23 cellular contexts compared by ENCODE assay signal in genomic region chr11:73263640-73264039, GRCh38. TPM values are rescaled to one million over a fixed set of nuclear protein-coding genes. Genes with fewer than 3 reads are reported as not detected.
"Had no signal": no experiment of that assay in that cellular context is flagged by ENCODE, and none has a peak within 500 bp of the region (broad histone marks: within the 10 kb centered on the region; RNA-seq: fewer than 3 reads in every experiment).

No MANE protein-coding gene starts in this region.

- H3K4me1 Mint-ChIP-seq: activated CD4-positive, alpha-beta T cell treated with anti-CD3 and anti-CD28 coated beads, Interleukin-2, amount 10 ng/mL, durations not matched to agents 24 days and 14 days; activated naive CD4-positive, alpha-beta T cell treated with anti-CD3 and anti-CD28 coated beads, Interleukin-2, amount 50 U/mL, for 24 hours; central memory CD8-positive, alpha-beta T cell had no signal

- H3K4me2 ChIP-seq: SK-N-SH had no signal

- DNase-seq: activated CD4-positive, alpha-beta T cell treated with anti-CD3 and anti-CD28 coated beads for 1 hour; activated CD4-positive, alpha-beta T cell treated with anti-CD3 and anti-CD28 coated beads, Interleukin-2, amount 10 ng/mL, durations not matched to agents 24 days and 14 days; activated CD4-positive, alpha-beta T cell treated with anti-CD3 and anti-CD28 coated beads, Interleukin-2, amount 50 U/mL, for 48 hours; activated naive CD4-positive, alpha-beta T cell; activated T-cell treated with anti-CD3 and anti-CD28 coated beads, Interleukin-2, amount 50 U/mL, for 1 hour; body of pancreas; MG63; NCI-H1105; NCI-H1436; NCI-H1694 treated with DMSO at 0.1 percent for 48 hours; NCI-H2029 treated with DMSO at 0.1 percent for 48 hours; NCI-H345; NCI-H510A; NCI-H526 treated with DMSO at 0.1 percent for 48 hours; NCI-H82; RPMI8226; SJCRH30; SK-N-SH; T-helper 1 cell had no signal

- H3K9me3 Mint-ChIP-seq: activated CD4-positive, alpha-beta T cell treated with anti-CD3 and anti-CD28 coated beads, Interleukin-2, amount 10 ng/mL, durations not matched to agents 24 days and 14 days; activated naive CD4-positive, alpha-beta T cell treated with anti-CD3 and anti-CD28 coated beads, Interleukin-2, amount 50 U/mL, for 24 hours; central memory CD8-positive, alpha-beta T cell had no signal

- H3K27ac ChIP-seq: body of pancreas, SJCRH30 had no signal

- H3K9me3 ChIP-seq: body of pancreas, MG63, SJCRH30, SK-N-SH had no signal

- H3K36me3 ChIP-seq: MG63, SJCRH30 had no signal

- H3K9ac ChIP-seq: SK-N-SH had no signal

- H3K27ac Mint-ChIP-seq: activated CD4-positive, alpha-beta T cell treated with anti-CD3 and anti-CD28 coated beads, Interleukin-2, amount 10 ng/mL, durations not matched to agents 24 days and 14 days; activated naive CD4-positive, alpha-beta T cell treated with anti-CD3 and anti-CD28 coated beads, Interleukin-2, amount 50 U/mL, for 24 hours had no signal

- H3K4me3 ChIP-seq: body of pancreas, MG63, SJCRH30 had no signal

- H3K36me3 Mint-ChIP-seq: activated naive CD4-positive, alpha-beta T cell treated with anti-CD3 and anti-CD28 coated beads, Interleukin-2, amount 50 U/mL, for 24 hours had no signal

- ATAC-seq: body of pancreas had no signal

- H3K4me3 Mint-ChIP-seq: activated CD4-positive, alpha-beta T cell treated with anti-CD3 and anti-CD28 coated beads, Interleukin-2, amount 10 ng/mL, durations not matched to agents 24 days and 14 days; activated naive CD4-positive, alpha-beta T cell treated with anti-CD3 and anti-CD28 coated beads, Interleukin-2, amount 50 U/mL, for 24 hours; central memory CD8-positive, alpha-beta T cell had no signal

- H3K27me3 ChIP-seq: MG63, SJCRH30 had no signal

RNA-seq across cellular contexts. Expression of gene P2RY6, which starts 8.5 kb away (rescaled TPM):
- total RNA-seq: activated CD4-positive, alpha-beta T cell treated with anti-CD3 and anti-CD28 coated beads, Interleukin-2, amount 10 ng/mL, durations not matched to agents 24 days and 14 days; body of pancreas; OCI-LY7; SJCRH30; T-helper 2 cell treated with Interferon-gamma antibody and Interleukin-4, amounts not matched to agents 100 ng/mL and 5 ng/mL, for 36 hours had no signal

RNA-seq across cellular contexts. Expression of gene ARHGEF17, which starts 44.4 kb away (rescaled TPM):
- total RNA-seq: activated CD4-positive, alpha-beta T cell treated with anti-CD3 and anti-CD28 coated beads, Interleukin-2, amount 10 ng/mL, durations not matched to agents 24 days and 14 days had no signal

RNA-seq across cellular contexts. Expression of gene P2RY2, which starts 45.6 kb away (rescaled TPM):
- total RNA-seq: activated CD4-positive, alpha-beta T cell treated with anti-CD3 and anti-CD28 coated beads, Interleukin-2, amount 10 ng/mL, durations not matched to agents 24 days and 14 days; OCI-LY7; SJCRH30 had no signal
